ENCODE assay signal across 13 cellular contexts in the genomic region with DNA sequence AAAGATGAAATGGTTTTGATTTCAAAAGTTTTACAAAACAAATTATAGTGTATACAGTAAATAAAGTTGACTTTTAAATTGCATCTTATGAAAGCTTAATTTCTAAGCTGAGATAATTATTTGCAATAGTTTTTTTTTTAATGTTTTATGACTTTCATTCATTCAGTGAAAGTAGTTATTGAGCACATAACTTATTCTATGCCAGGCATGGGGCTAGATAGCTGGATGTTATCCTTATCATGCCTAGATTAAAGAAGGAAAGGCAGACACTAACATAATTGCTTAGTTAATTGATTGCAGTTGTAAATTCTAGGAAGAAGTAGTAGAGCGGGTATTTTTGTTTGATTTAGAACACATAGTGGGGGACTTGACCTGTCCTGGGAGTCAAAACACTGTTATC.
A peak's percentile ranks its signal among the peaks of the same experiment; 100 is the strongest.
DNase-seq lines count a peak whose midpoint lies in the region; ATAC-seq and TF ChIP-seq lines count a peak whose summit lies in the region.
"Had no signal": no experiment of that assay in that cellular context is flagged by ENCODE, and none has a peak within 500 bp of the region (broad histone marks: within the 10 kb centered on the region; RNA-seq: fewer than 3 reads in every experiment).

No MANE protein-coding gene starts in this region.

- no peak overlapping the region for H3K4me3 ChIP-seq in CD8-positive, alpha-beta memory T cell (ENCODE audit: low read length)
- no peak overlapping the region for H3K4me3 ChIP-seq in Panc1 (ENCODE audit: low read depth in 2 of 2, low read length in 2 of 2)
- no peak overlapping the region for H3K4me3 ChIP-seq in HAP-1
- H3K4me3 ChIP-seq: coronary artery, mucosa of descending colon, Peyer's patch had no signal

- TF ChIP-seq CTCF in Panc1 (IDR thresholded peaks at IDR 0.05): no peak
- no peak for TF ChIP-seq CTCF in chondrocyte (IDR thresholded peaks at IDR 0.05)
- TF ChIP-seq CTCF in osteocyte (IDR thresholded peaks at IDR 0.05): no peak

- no peaks in the 10 kb centered on the region for H3K27me3 ChIP-seq in CD8-positive, alpha-beta memory T cell (ENCODE audit: insufficient read depth, low read length, poor library complexity, severe bottlenecking)
- H3K27me3 ChIP-seq in Panc1 (ENCODE audit: control insufficient read depth, insufficient read depth, low read length): no peaks in the 10 kb centered on the region
- H3K27me3 ChIP-seq in HAP-1 (ENCODE audit: low read depth): no peaks in the 10 kb centered on the region
- H3K27me3 ChIP-seq: Peyer's patch had no signal

- no peak overlapping the region for H3K27ac ChIP-seq in CD8-positive, alpha-beta memory T cell (ENCODE audit: low read depth, low read length)
- peak overlapping the region; percentile 92 for H3K27ac ChIP-seq in Panc1 (ENCODE audit: low read length)

- no TSS peak for BruUV-seq in Panc1 (replicated peaks; lab: Mats Ljungman, UMichigan)

- peaks cover 26% of the 10 kb centered on the region for H3K4me1 ChIP-seq in CD8-positive, alpha-beta memory T cell (ENCODE audit: insufficient read depth, low read length)
- H3K4me1 ChIP-seq in Panc1 (ENCODE audit: control insufficient read depth, insufficient read depth, low read length) (peaks cover 89% of the 10 kb centered on the region), HAP-1 (peaks cover 38% of the 10 kb centered on the region)

- no peak for ATAC-seq in Panc1

- no peaks in the 10 kb centered on the region for H3K36me3 ChIP-seq in CD8-positive, alpha-beta memory T cell (ENCODE audit: insufficient read depth, low read length)
- peaks cover 3% of the 10 kb centered on the region; the same call in 1 of the 2 replicates for H3K36me3 ChIP-seq in Panc1 (ENCODE audit: control insufficient read depth, insufficient read depth, low read length)
- H3K36me3 ChIP-seq in HAP-1 (replicated peaks): no peaks in the 10 kb centered on the region; the same call in 1 of the 2 replicates
- H3K36me3 ChIP-seq: Peyer's patch had no signal

- peak overlapping the region in 6 of 7 donors; percentile 1 to 62 (median 32) for H3K4me3 Mint-ChIP-seq in CD8-positive, alpha-beta memory T cell
- no peak overlapping the region for H3K4me3 Mint-ChIP-seq in chondrocyte (ENCODE audit: unreplicated experiment)
- H3K4me3 Mint-ChIP-seq in osteocyte (ENCODE audit: unreplicated experiment): no peak overlapping the region

- POLR2A ChIA-PET in CD8-positive, alpha-beta memory T cell (lab: Charles Lee): interaction anchor here (0.6 kb wide), 1 partner anchor 1266 kb away, joined by 3 read pairs; no protein-coding TSS in a partner anchor
- POLR2A ChIA-PET in Panc1 (lab: Charles Lee): interaction anchor here (0.5 to 0.6 kb wide), 2 partner anchors 9 to 36 kb away, joined by 4 to 7 read pairs; no protein-coding TSS in a partner anchor

- in situ Hi-C loops in Panc1 (cut with HindIII; ENCODE audit: low pct_unique_long_range_greater_than_20kb, low sequenced_read_pairs) (no loop called here), HAP-1 (cut with MboI; ENCODE audit: low sequenced_read_pairs) (no loop called here)

- no peaks in the 10 kb centered on the region for H3K9me3 ChIP-seq in CD8-positive, alpha-beta memory T cell (ENCODE audit: low read length)
- H3K9me3 ChIP-seq in Panc1 (ENCODE audit: control insufficient read depth, insufficient read depth, low read depth, low read length): no peaks in the 10 kb centered on the region
- no peaks in the 10 kb centered on the region for H3K9me3 ChIP-seq in HAP-1
- H3K9me3 ChIP-seq: mucosa of descending colon, Peyer's patch had no signal

- H3K9me3 Mint-ChIP-seq in CD8-positive, alpha-beta memory T cell: no peaks in the 10 kb centered on the region
- H3K9me3 Mint-ChIP-seq in chondrocyte (ENCODE audit: low read depth) (no peaks in the 10 kb centered on the region), osteocyte (ENCODE audit: unreplicated experiment) (no peaks in the 10 kb centered on the region)

- intact Hi-C loops in Panc1 (cut with micrococcal nuclease; ENCODE audit: unreplicated experiment): no loop called here

- no peak for DNase-seq in CD8-positive, alpha-beta memory T cell
- DNase-seq in Panc1 (ENCODE audit: low read depth, low spot score) (no peak), chondrocyte (ENCODE audit: low spot score) (no peak), osteocyte (ENCODE audit: extremely low spot score, unreplicated experiment) (no peak), NCI-H82 treated with DMSO at 0.1 percent for 48 hours (lab: John Stamatoyannopoulos, UW; ENCODE audit: unreplicated experiment) (no peak), HAP-1 (ENCODE audit: low spot score in 2 of 2) (no peak), ecto neural progenitor cell (ENCODE audit: low spot score) (no peak)
- DNase-seq: mucosa of descending colon, NCI-H1417, NCI-H510A, Peyer's patch, T-helper 9 cell had no signal

- H3K36me3 Mint-ChIP-seq in CD8-positive, alpha-beta memory T cell: peaks cover 0 to 6% (median 1%) of the 10 kb centered on the region in 3 donors
- H3K36me3 Mint-ChIP-seq in chondrocyte (ENCODE audit: low read depth) (peaks cover 11% of the 10 kb centered on the region), osteocyte (ENCODE audit: unreplicated experiment) (peaks cover 40% of the 10 kb centered on the region)

- H3K4me1 Mint-ChIP-seq in CD8-positive, alpha-beta memory T cell: peaks cover 70 to 78% (median 70%) of the 10 kb centered on the region in 3 donors
- H3K4me1 Mint-ChIP-seq in chondrocyte (ENCODE audit: low read depth) (peaks cover 80% of the 10 kb centered on the region), osteocyte (ENCODE audit: unreplicated experiment) (peaks cover 61% of the 10 kb centered on the region)

- CTCF ChIA-PET in CD8-positive, alpha-beta memory T cell (lab: Charles Lee): interaction anchor here (0.8 to 1.6 kb wide), 3 partner anchors 24 to 96 kb away, joined by 3 read pairs; no protein-coding TSS in a partner anchor
- CTCF ChIA-PET in Panc1 (lab: Charles Lee): interaction anchor here (0.6 kb wide), 1 partner anchor 40 kb away, joined by 3 read pairs; no protein-coding TSS in a partner anchor

- H3K27me3 Mint-ChIP-seq in CD8-positive, alpha-beta memory T cell: peaks cover 0 to 2% of the 10 kb centered on the region in 2 donors
- H3K27me3 Mint-ChIP-seq in chondrocyte (ENCODE audit: low read depth): no peaks in the 10 kb centered on the region
- no peaks in the 10 kb centered on the region for H3K27me3 Mint-ChIP-seq in osteocyte (ENCODE audit: unreplicated experiment)

- peak overlapping the region; percentile 26 to 95 (median 68) for H3K27ac Mint-ChIP-seq in CD8-positive, alpha-beta memory T cell
- H3K27ac Mint-ChIP-seq in chondrocyte (ENCODE audit: unreplicated experiment) (peak overlapping the region; percentile 28), osteocyte (ENCODE audit: unreplicated experiment) (peak overlapping the region; percentile 41)

Comparison
In these comparisons a context has a peak if more than half of its experiments do, and no peak if none do; other contexts are left out.
1. H3K4me3 Mint-ChIP-seq: peak in CD8-positive, alpha-beta memory T cell (6 of 7); none in chondrocyte (single experiment) and osteocyte (single experiment).
2. Peak in every context shown above with its lines, with median percentiles within 50 percentile points of each other: H3K27ac Mint-ChIP-seq.